In genomic region chr18:63249781-63250180, GRCh38 we compare ENCODE assay signal across 12 cellular contexts.
DNase-seq lines count a peak whose midpoint lies in the region; ATAC-seq and TF ChIP-seq lines count a peak whose summit lies in the region.
"Had no signal": no experiment of that assay in that cellular context is flagged by ENCODE, and none has a peak within 500 bp of the region (broad histone marks: within the 10 kb centered on the region; RNA-seq: fewer than 3 reads in every experiment).

No MANE protein-coding gene starts in this region.

- no peaks in the 10 kb centered on the region for H3K36me3 ChIP-seq in HEK293 (ENCODE audit: control insufficient read depth in 2 of 2, insufficient read depth in 1 of 2, low read length in 2 of 2)
- H3K36me3 ChIP-seq in mesendoderm (ENCODE audit: control insufficient read depth, insufficient read depth, low read length) = no peaks in the 10 kb centered on the region
- H3K36me3 ChIP-seq in tibial nerve = no peaks in the 10 kb centered on the region
- H3K36me3 ChIP-seq: WERI-Rb-1 had no signal

- H3K27ac Mint-ChIP-seq in activated naive CD4-positive, alpha-beta T cell treated with anti-CD3 and anti-CD28 coated beads, Interleukin-2, amount 50 U/mL, for 24 hours = peak overlapping the region; percentile 48

- no peak overlapping the region for H3K23ac ChIP-seq in mesendoderm (ENCODE audit: low read length)

- no peak overlapping the region for H3K4ac ChIP-seq in mesendoderm (ENCODE audit: low read depth, low read length)

- no peak overlapping the region for H3K18ac ChIP-seq in mesendoderm (ENCODE audit: low read length)

- no peak for TF ChIP-seq POLR2A in tibial nerve (IDR thresholded peaks at IDR 0.05)

- TF ChIP-seq CTCF in HEK293 (tag by site-specific recombination; IDR thresholded peaks at IDR 0.05) = no peak
- no peak for TF ChIP-seq CTCF in omental fat pad (IDR thresholded peaks at IDR 0.05)
- no peak for TF ChIP-seq CTCF in tibial nerve (IDR thresholded peaks at IDR 0.05)

- H3K9me3 ChIP-seq in HEK293 (ENCODE audit: control insufficient read depth, insufficient read depth, low read depth, low read length) (no peaks in the 10 kb centered on the region), tibial nerve (no peaks in the 10 kb centered on the region)

- WGBS in mesendoderm (ENCODE audit: extremely low coverage, insufficient coverage, low lambda C conversion rate) = no CpG with 5 or more reads among the region's 7 CpGs
- 58 to 73% methylated on average over 7 of the region's 7 CpGs for WGBS in tibial nerve, 2 donors

- H3K4me1 ChIP-seq in HEK293 (ENCODE audit: control insufficient read depth, insufficient read depth, low read length) = no peaks in the 10 kb centered on the region
- no peaks in the 10 kb centered on the region for H3K4me1 ChIP-seq in mesendoderm (ENCODE audit: control insufficient read depth, low read depth, low read length)
- peaks cover 0 to 75% (median 55%) of the 10 kb centered on the region in 4 donors for H3K4me1 ChIP-seq in tibial nerve

- H3K79me2 ChIP-seq in mesendoderm (ENCODE audit: control insufficient read depth, insufficient read depth, low read length) = no peaks in the 10 kb centered on the region

- DNase-seq in Ammon's horn (ENCODE audit: low spot score) = peak; percentile 52
- DNase-seq in mesendoderm = peak; percentile 16
- no peak for DNase-seq in activated CD4-positive, CD25-positive, alpha-beta regulatory T cell treated with anti-CD3 and anti-CD28 coated beads, Interleukin-2, amount 50 U/mL, for 72 hours
- no peak for DNase-seq in omental fat pad (ENCODE audit: low spot score)
- DNase-seq in tibial nerve (ENCODE audit: low spot score in 2 of 2) = no peak
- DNase-seq: NCI-H187 treated with DMSO at 0.1 percent for 48 hours, PC-9, retina, WERI-Rb-1 had no signal

- no peak for TF ChIP-seq EP300 in tibial nerve (IDR thresholded peaks at IDR 0.05)

- CTCF ChIA-PET in HEK293 (lab: Yijun Ruan, JAX) = no interaction called here

- no peak overlapping the region for H2BK120ac ChIP-seq in mesendoderm (ENCODE audit: low read depth, low read length)

- H3K36me3 Mint-ChIP-seq in activated naive CD4-positive, alpha-beta T cell treated with anti-CD3 and anti-CD28 coated beads, Interleukin-2, amount 50 U/mL, for 24 hours = peaks cover 26% of the 10 kb centered on the region

- no peaks in the 10 kb centered on the region for H3K27me3 ChIP-seq in mesendoderm (ENCODE audit: insufficient read depth, low read length, poor library complexity)
- H3K27me3 ChIP-seq in tibial nerve = no peaks in the 10 kb centered on the region

- H3K4me3 ChIP-seq in HEK293 (ENCODE audit: low read depth, low read length) (no peak overlapping the region), mesendoderm (ENCODE audit: low read length) (no peak overlapping the region), tibial nerve (no peak overlapping the region)
- H3K4me3 ChIP-seq: PC-9 had no signal

- H3K4me2 ChIP-seq in mesendoderm (ENCODE audit: low read length) = no peak overlapping the region
- H3K4me2 ChIP-seq: PC-9 had no signal

- H4K5ac ChIP-seq in mesendoderm (ENCODE audit: low read length) = no peak overlapping the region

- H2AK5ac ChIP-seq in mesendoderm (ENCODE audit: low read length) = no peak overlapping the region

- H3K27me3 Mint-ChIP-seq in activated naive CD4-positive, alpha-beta T cell treated with anti-CD3 and anti-CD28 coated beads, Interleukin-2, amount 50 U/mL, for 24 hours = no peaks in the 10 kb centered on the region

- POLR2A ChIA-PET in HEK293 (lab: Yijun Ruan, JAX) = interaction anchor here (0.6 kb wide), 1 partner anchor 846 kb away, joined by 7 read pairs; no protein-coding TSS in a partner anchor

- no peaks in the 10 kb centered on the region for H3K79me1 ChIP-seq in mesendoderm (ENCODE audit: low read length)

- no peak overlapping the region for H2BK15ac ChIP-seq in mesendoderm (replicated peaks; ENCODE audit: low read depth)

- no peak overlapping the region for H3K56ac ChIP-seq in mesendoderm (ENCODE audit: low read length)

- H3K27ac ChIP-seq in HEK293 (ENCODE audit: extremely low read depth, low read depth, low read length) (no peak overlapping the region), mesendoderm (ENCODE audit: low read depth, low read length) (no peak overlapping the region), tibial nerve (peak overlapping the region in 2 of 4 donors; percentile 49 to 95)
- H3K27ac ChIP-seq: PC-9, WERI-Rb-1 had no signal

- no peak overlapping the region for H3K9ac ChIP-seq in mesendoderm (ENCODE audit: low read length)

- H3K4me1 Mint-ChIP-seq in activated naive CD4-positive, alpha-beta T cell treated with anti-CD3 and anti-CD28 coated beads, Interleukin-2, amount 50 U/mL, for 24 hours = peaks cover 75% of the 10 kb centered on the region

- no peak overlapping the region for H2BK5ac ChIP-seq in mesendoderm (ENCODE audit: low read length)

- H3K9me3 Mint-ChIP-seq in activated naive CD4-positive, alpha-beta T cell treated with anti-CD3 and anti-CD28 coated beads, Interleukin-2, amount 50 U/mL, for 24 hours = peaks cover 14% of the 10 kb centered on the region

- no peak for ATAC-seq in omental fat pad (ENCODE audit: low FRiP score)
- no peak for ATAC-seq in GM19324 (IDR thresholded peaks at IDR 0.05; ENCODE audit: low FRiP score, unreplicated experiment)

- no peak overlapping the region for H3K4me3 Mint-ChIP-seq in activated naive CD4-positive, alpha-beta T cell treated with anti-CD3 and anti-CD28 coated beads, Interleukin-2, amount 50 U/mL, for 24 hours

- H4K8ac ChIP-seq in mesendoderm (ENCODE audit: low read depth, low read length) = no peak overlapping the region

TF ChIP-seq in HEK293, 187 proteins besides CTCF, POLR2A, EP300 and RAD21:
- TF ChIP-seq KLF9 (tag by site-specific recombination; IDR thresholded peaks at IDR 0.05; ENCODE audit: low read depth) (no peak), ZNF560 (tag by site-specific recombination; IDR thresholded peaks at IDR 0.05; ENCODE audit: borderline replicate concordance) (no peak), ZNF274 (IDR thresholded peaks at IDR 0.05; ENCODE audit: low read length) (no peak), ZNF274 (tag by site-specific recombination; IDR thresholded peaks at IDR 0.05; ENCODE audit: borderline replicate concordance) (no peak), ZNF623 (tag by site-specific recombination; IDR thresholded peaks at IDR 0.05) (no peak), SCRT2 (tag by site-specific recombination; IDR thresholded peaks at IDR 0.05) (no peak), ZBTB10 (tag by site-specific recombination; IDR thresholded peaks at IDR 0.05) (no peak), ZIC2 (tag by site-specific recombination; IDR thresholded peaks at IDR 0.05) (peak; percentile 84), ZBTB49 (tag by site-specific recombination; IDR thresholded peaks at IDR 0.05; ENCODE audit: low read depth) (no peak)

Comparison
In these comparisons a context has a peak if more than half of its experiments do, and no peak if none do; other contexts are left out.
1. DNase-seq: peak in Ammon's horn (single experiment) and mesendoderm (single experiment); none in activated CD4-positive, CD25-positive, alpha-beta regulatory T cell treated with anti-CD3 and anti-CD28 coated beads, Interleukin-2, amount 50 U/mL, for 72 hours (single experiment), omental fat pad (single experiment) and tibial nerve (0 of 2).